In the genomic region with DNA sequence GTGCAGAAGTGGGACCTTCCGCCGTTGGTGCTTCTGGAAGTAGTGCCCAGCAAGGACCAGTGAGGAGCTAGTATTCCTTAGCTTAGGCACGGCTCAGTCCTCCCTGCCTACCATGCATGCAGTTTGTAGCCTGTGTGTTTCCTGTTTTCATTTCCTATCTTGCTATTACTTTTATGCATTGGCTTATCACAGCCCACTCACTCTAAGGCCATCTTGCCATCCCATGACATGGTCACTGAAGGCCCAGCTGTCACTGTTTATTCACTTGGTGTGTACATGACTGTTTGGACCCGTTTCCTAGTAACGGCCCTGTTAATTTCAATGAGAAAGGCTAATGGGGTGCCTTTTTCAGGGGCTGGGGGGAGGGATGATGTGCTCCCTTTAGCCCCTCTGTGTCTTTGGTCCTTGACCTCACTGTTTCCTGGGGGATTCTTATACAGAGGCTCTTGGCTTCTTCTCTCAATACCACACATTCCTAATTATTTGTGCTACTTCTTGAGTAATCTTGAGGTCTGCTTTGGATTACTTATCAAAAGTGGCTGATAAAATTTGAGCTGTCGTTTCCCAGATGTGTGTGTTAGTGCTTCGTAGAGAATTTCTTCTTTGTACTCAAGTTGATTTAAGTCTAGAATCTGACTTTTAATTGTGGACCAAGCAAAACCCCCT, we compare ENCODE assay signal across 8 cellular contexts. TPM values are rescaled to one million over a fixed set of nuclear protein-coding genes. Genes with fewer than 3 reads are reported as not detected.
DNase-seq lines count a peak whose midpoint lies in the region; ATAC-seq lines count a peak whose summit lies in the region.

No MANE protein-coding gene starts in this region.

- ATAC-seq in naive thymus-derived CD4-positive, alpha-beta T cell, result peak; percentile 62
- ATAC-seq in GM18870 (IDR thresholded peaks at IDR 0.05; ENCODE audit: unreplicated experiment), result no peak

- H3K9me3 ChIP-seq in duodenal mucosa (ENCODE audit: control insufficient read depth in 1 of 2, low read length in 2 of 2), result no peaks in the 10 kb centered on the region
- no peaks in the 10 kb centered on the region for H3K9me3 ChIP-seq in naive thymus-derived CD4-positive, alpha-beta T cell (ENCODE audit: control insufficient read depth in 2 of 3, low read length in 3 of 3)

- H3K27me3 Mint-ChIP-seq in IgD-negative memory B cell, result peaks cover 1% of the 10 kb centered on the region
- no peaks in the 10 kb centered on the region for H3K27me3 Mint-ChIP-seq in naive thymus-derived CD4-positive, alpha-beta T cell
- no peaks in the 10 kb centered on the region for H3K27me3 Mint-ChIP-seq in activated T-helper 2 cell treated with anti-CD3 and anti-CD28 coated beads, Interferon-gamma antibody, Interleukin-2, Interleukin-4, amounts not matched to agents 10 μg/mL and 5 μg/mL and 100 μg/mL, durations not matched to agents 14 hours and 24 hours and 36 hours (ENCODE audit: low read depth)

- intact Hi-C loops in naive thymus-derived CD4-positive, alpha-beta T cell (cut with micrococcal nuclease), result no loop called here
- intact Hi-C loops in activated T-helper 2 cell treated with anti-CD3 and anti-CD28 coated beads, Interferon-gamma antibody, Interleukin-2, Interleukin-4, amounts not matched to agents 10 μg/mL and 5 μg/mL and 100 μg/mL, durations not matched to agents 14 hours and 24 hours and 36 hours (cut with micrococcal nuclease), result no loop called here

- no peaks in the 10 kb centered on the region for H3K36me3 ChIP-seq in duodenal mucosa (ENCODE audit: control insufficient read depth in 1 of 2, insufficient read depth in 2 of 2, low read length in 2 of 2)
- H3K36me3 ChIP-seq in naive thymus-derived CD4-positive, alpha-beta T cell (ENCODE audit: control insufficient read depth in 2 of 3, insufficient read depth in 3 of 3, low read length in 3 of 3), result no peaks in the 10 kb centered on the region

- H3K36me3 Mint-ChIP-seq in IgD-negative memory B cell, result peaks cover 7% of the 10 kb centered on the region
- peaks cover 0 to 4% (median 0%) of the 10 kb centered on the region in 5 donors for H3K36me3 Mint-ChIP-seq in naive thymus-derived CD4-positive, alpha-beta T cell
- no peaks in the 10 kb centered on the region for H3K36me3 Mint-ChIP-seq in activated T-helper 2 cell treated with anti-CD3 and anti-CD28 coated beads, Interferon-gamma antibody, Interleukin-2, Interleukin-4, amounts not matched to agents 10 μg/mL and 5 μg/mL and 100 μg/mL, durations not matched to agents 14 hours and 24 hours and 36 hours (ENCODE audit: low read depth)

- POLR2A ChIA-PET in naive thymus-derived CD4-positive, alpha-beta T cell (lab: Charles Lee), result no interaction called here

- H3K27me3 ChIP-seq in duodenal mucosa (ENCODE audit: control insufficient read depth in 1 of 2, insufficient read depth in 2 of 2, low read length in 2 of 2), result no peaks in the 10 kb centered on the region
- H3K27me3 ChIP-seq in naive thymus-derived CD4-positive, alpha-beta T cell (ENCODE audit: control insufficient read depth in 2 of 2, insufficient read depth in 2 of 2, low read length in 2 of 2), result no peaks in the 10 kb centered on the region

- H3K4me3 Mint-ChIP-seq in IgD-negative memory B cell, result peak overlapping the region; percentile 49 to 83 (median 76)
- H3K4me3 Mint-ChIP-seq in naive thymus-derived CD4-positive, alpha-beta T cell, result no peak overlapping the region
- no peak overlapping the region for H3K4me3 Mint-ChIP-seq in activated T-helper 2 cell treated with anti-CD3 and anti-CD28 coated beads, Interferon-gamma antibody, Interleukin-2, Interleukin-4, amounts not matched to agents 10 μg/mL and 5 μg/mL and 100 μg/mL, durations not matched to agents 14 hours and 24 hours and 36 hours (ENCODE audit: low read depth)

- CTCF ChIA-PET in naive thymus-derived CD4-positive, alpha-beta T cell (lab: Charles Lee), result interaction anchor here (0.7 kb wide), 1 partner anchor 33 kb away, joined by 3 read pairs; no protein-coding TSS in a partner anchor

- DNase-seq in Daoy (ENCODE audit: low read depth) (peak; percentile 36), pons (ENCODE audit: low spot score) (no peak)
- DNase-seq in naive thymus-derived CD4-positive, alpha-beta T cell, result no peak
- no peak for DNase-seq in stimulated activated CD4-positive, alpha-beta T cell treated with anti-CD3 and anti-CD28 coated beads, Interleukin-1b, Interleukin-23, amount 100 ng/mL, for 48 hours
- no peak for DNase-seq in activated T-helper 2 cell treated with anti-CD3 and anti-CD28 coated beads, Interferon-gamma antibody, Interleukin-2, Interleukin-4, amounts not matched to agents 10 μg/mL and 5 μg/mL and 100 μg/mL, durations not matched to agents 14 hours and 24 hours and 36 hours (ENCODE audit: low spot score)

- peak overlapping the region in 1 of 2 donors; percentile 1 for H3K4me3 ChIP-seq in duodenal mucosa (ENCODE audit: low read depth in 1 of 2, low read length in 2 of 2)
- no peak overlapping the region for H3K4me3 ChIP-seq in naive thymus-derived CD4-positive, alpha-beta T cell (ENCODE audit: low read length)

- peak overlapping the region; percentile 97 to 100 (median 99) for H3K27ac Mint-ChIP-seq in IgD-negative memory B cell
- H3K27ac Mint-ChIP-seq in naive thymus-derived CD4-positive, alpha-beta T cell, result no peak overlapping the region
- no peak overlapping the region for H3K27ac Mint-ChIP-seq in activated T-helper 2 cell treated with anti-CD3 and anti-CD28 coated beads, Interferon-gamma antibody, Interleukin-2, Interleukin-4, amounts not matched to agents 10 μg/mL and 5 μg/mL and 100 μg/mL, durations not matched to agents 14 hours and 24 hours and 36 hours

- peak overlapping the region; percentile 68 for H3K27ac ChIP-seq in duodenal mucosa (ENCODE audit: low read depth, low read length)
- H3K27ac ChIP-seq in naive thymus-derived CD4-positive, alpha-beta T cell (ENCODE audit: low read depth, low read length), result no peak overlapping the region

- no peaks in the 10 kb centered on the region for H3K9me3 Mint-ChIP-seq in IgD-negative memory B cell
- no peaks in the 10 kb centered on the region for H3K9me3 Mint-ChIP-seq in naive thymus-derived CD4-positive, alpha-beta T cell
- H3K9me3 Mint-ChIP-seq in activated T-helper 2 cell treated with anti-CD3 and anti-CD28 coated beads, Interferon-gamma antibody, Interleukin-2, Interleukin-4, amounts not matched to agents 10 μg/mL and 5 μg/mL and 100 μg/mL, durations not matched to agents 14 hours and 24 hours and 36 hours, result no peaks in the 10 kb centered on the region

- H3K4me1 Mint-ChIP-seq in IgD-negative memory B cell, result peaks cover 39 to 64% (median 56%) of the 10 kb centered on the region in 3 donors
- peaks cover 3 to 29% (median 24%) of the 10 kb centered on the region in 7 donors for H3K4me1 Mint-ChIP-seq in naive thymus-derived CD4-positive, alpha-beta T cell
- H3K4me1 Mint-ChIP-seq in activated T-helper 2 cell treated with anti-CD3 and anti-CD28 coated beads, Interferon-gamma antibody, Interleukin-2, Interleukin-4, amounts not matched to agents 10 μg/mL and 5 μg/mL and 100 μg/mL, durations not matched to agents 14 hours and 24 hours and 36 hours (ENCODE audit: low read depth), result peaks cover 1% of the 10 kb centered on the region

- H3K4me1 ChIP-seq in duodenal mucosa (ENCODE audit: control insufficient read depth in 1 of 2, insufficient read depth in 2 of 2, low read length in 2 of 2), result peaks cover 31 to 37% of the 10 kb centered on the region in 2 donors
- H3K4me1 ChIP-seq in naive thymus-derived CD4-positive, alpha-beta T cell (ENCODE audit: control insufficient read depth in 2 of 2, insufficient read depth in 2 of 2, low read length in 2 of 2), result no peaks in the 10 kb centered on the region

- no peak overlapping the region for H3K9ac ChIP-seq in duodenal mucosa (ENCODE audit: low read depth in 1 of 2, low read length in 2 of 2)

RNA-seq across cellular contexts. Expression of a gene that starts 24.5 kb away (rescaled TPM):
- 7.1 and 7.4 TPM in 2 replicates for total RNA-seq in Daoy (2014; rRNA removed; shearing (Covaris generic))
- 24.6 TPM for polyA plus RNA-seq in IgD-negative memory B cell
- 10 to 100 TPM; 13.2 to 30.4 (median 20.4) TPM for total RNA-seq in naive thymus-derived CD4-positive, alpha-beta T cell
- polyA plus RNA-seq in naive thymus-derived CD4-positive, alpha-beta T cell, result 1 to 10 TPM; 4.8 to 5.8 TPM
- 37.8 and 40.9 TPM in 2 replicates for total RNA-seq in activated T-helper 2 cell treated with anti-CD3 and anti-CD28 coated beads, Interferon-gamma antibody, Interleukin-2, Interleukin-4, amounts not matched to agents 10 μg/mL and 5 μg/mL and 100 μg/mL, durations not matched to agents 14 hours and 24 hours and 36 hours

Comparison
In these comparisons a context has a peak if more than half of its experiments do, and no peak if none do; other contexts are left out.
1. H3K27ac Mint-ChIP-seq: peak in IgD-negative memory B cell (3 of 3); none in naive thymus-derived CD4-positive, alpha-beta T cell (0 of 9) and activated T-helper 2 cell treated with anti-CD3 and anti-CD28 coated beads, Interferon-gamma antibody, Interleukin-2, Interleukin-4, amounts not matched to agents 10 μg/mL and 5 μg/mL and 100 μg/mL, durations not matched to agents 14 hours and 24 hours and 36 hours (single experiment).
2. H3K4me3 Mint-ChIP-seq: peak in IgD-negative memory B cell (4 of 4); none in naive thymus-derived CD4-positive, alpha-beta T cell (0 of 10) and activated T-helper 2 cell treated with anti-CD3 and anti-CD28 coated beads, Interferon-gamma antibody, Interleukin-2, Interleukin-4, amounts not matched to agents 10 μg/mL and 5 μg/mL and 100 μg/mL, durations not matched to agents 14 hours and 24 hours and 36 hours (single experiment).